25 cellular contexts compared by ENCODE assay signal in the genomic region with DNA sequence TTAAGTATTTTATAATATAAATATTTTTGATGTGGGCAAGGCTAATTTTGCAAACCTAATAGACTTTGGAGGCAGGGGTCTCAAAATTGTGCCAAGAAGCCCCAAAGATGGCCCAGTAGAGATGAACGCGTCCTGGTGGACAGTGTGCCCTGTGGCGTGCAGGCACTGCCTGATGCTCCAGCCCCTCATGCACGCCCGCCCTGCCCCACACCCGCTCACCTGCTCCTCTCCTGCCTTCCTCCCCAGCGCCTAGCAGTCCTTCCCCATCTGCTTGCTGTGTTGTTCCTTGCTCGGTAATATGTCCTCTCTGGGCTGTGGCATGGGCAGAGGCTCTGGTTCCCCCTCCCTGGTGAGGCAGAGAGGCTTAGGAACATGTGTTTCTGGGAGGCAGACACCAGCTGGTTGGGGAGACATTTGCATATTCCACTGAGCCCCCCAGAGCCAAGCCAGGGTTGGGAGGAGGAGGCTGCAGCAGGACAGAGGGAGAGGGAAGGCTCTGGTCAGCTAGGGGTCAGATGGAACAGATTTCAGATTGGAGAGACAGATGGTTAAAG.
"Had no signal": no experiment of that assay in that cellular context is flagged by ENCODE, and none has a peak within 500 bp of the region (broad histone marks: within the 10 kb centered on the region; RNA-seq: fewer than 3 reads in every experiment).

No MANE protein-coding gene starts in this region.

- FAIRE-seq: endothelial cell of umbilical vein, kidney, pancreas, small intestine had no signal

- ATAC-seq: foreskin keratinocyte, left cardiac atrium, lower lobe of right lung, natural killer cell, pancreas, right cardiac atrium had no signal

- H2AFZ ChIP-seq: hepatocyte had no signal

- H3K79me2 ChIP-seq: hepatocyte had no signal

- H3K36me3 ChIP-seq: left ventricle myocardium inferior, lower lobe of right lung, pancreas, stomach, uterus had no signal

- H3K4me1 ChIP-seq: foreskin keratinocyte, lower lobe of right lung, pancreas had no signal

- H3K27ac ChIP-seq: foreskin keratinocyte, hepatocyte, left ventricle myocardium inferior, lower lobe of right lung, pancreas, stomach, uterus had no signal

- H3K27me3 ChIP-seq: hepatocyte, pancreas, stomach, uterus had no signal

- H3K27ac Mint-ChIP-seq: endodermal cell, memory B cell, mesothelial cell of epicardium, natural killer cell, progenitor cell of endocrine pancreas had no signal

- DNase-seq: effector CD4-positive, alpha-beta T cell; endodermal cell; erythroblast; foreskin keratinocyte; head of caudate nucleus; kidney; left cardiac atrium; left ventricle myocardium inferior; lower lobe of right lung; natural killer cell; occipital lobe; pancreas; right cardiac atrium; small intestine; stimulated activated CD4-positive, alpha-beta T cell treated with anti-CD3 and anti-CD28 coated beads, Interleukin-12 subunit alpha, Interleukin-12 subunit beta, amount 100 ng/mL, for 4 hours; stimulated activated naive CD4-positive, alpha-beta T cell; stomach; substantia nigra; uterus had no signal

- H3K36me3 Mint-ChIP-seq: memory B cell, mesothelial cell of epicardium, natural killer cell had no signal

- H3K4me3 Mint-ChIP-seq: endodermal cell, memory B cell, mesothelial cell of epicardium, natural killer cell, neural crest cell had no signal

- H3K4me2 ChIP-seq: hepatocyte had no signal

- H3K9me3 Mint-ChIP-seq: natural killer cell, neural crest cell had no signal

- H3K9me3 ChIP-seq: left ventricle myocardium inferior, lower lobe of right lung, pancreas, uterus had no signal

- H3K4me3 ChIP-seq: hepatocyte, left ventricle myocardium inferior, lower lobe of right lung, pancreas, stomach, uterus had no signal

- H3K4me1 Mint-ChIP-seq: memory B cell, natural killer cell had no signal
